Comparison of ENCODE assay signal across 1 cellular context in the genomic region with DNA sequence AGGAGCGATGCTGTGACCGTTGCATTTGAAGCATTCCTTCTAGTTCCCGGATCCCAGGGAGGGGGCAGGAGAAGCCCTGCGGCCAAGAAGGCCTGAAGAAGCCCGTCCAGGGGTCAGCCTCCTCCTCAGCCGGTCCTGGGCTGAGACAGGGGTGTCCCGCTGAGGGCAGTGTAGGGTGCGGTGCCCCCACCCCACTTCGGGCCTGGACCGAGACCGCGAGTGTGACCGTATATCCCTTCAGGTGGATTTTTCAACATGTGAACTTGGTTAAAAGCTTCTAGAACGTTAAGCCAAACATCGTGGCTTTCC.
TF ChIP-seq lines count a peak whose summit lies in the region.

No MANE protein-coding gene starts in this region.

TF ChIP-seq in GM23338, 12 proteins besides CTCF, POLR2A, EP300 and RAD21 (continued from another document):
- TF ChIP-seq, protein P1, sequence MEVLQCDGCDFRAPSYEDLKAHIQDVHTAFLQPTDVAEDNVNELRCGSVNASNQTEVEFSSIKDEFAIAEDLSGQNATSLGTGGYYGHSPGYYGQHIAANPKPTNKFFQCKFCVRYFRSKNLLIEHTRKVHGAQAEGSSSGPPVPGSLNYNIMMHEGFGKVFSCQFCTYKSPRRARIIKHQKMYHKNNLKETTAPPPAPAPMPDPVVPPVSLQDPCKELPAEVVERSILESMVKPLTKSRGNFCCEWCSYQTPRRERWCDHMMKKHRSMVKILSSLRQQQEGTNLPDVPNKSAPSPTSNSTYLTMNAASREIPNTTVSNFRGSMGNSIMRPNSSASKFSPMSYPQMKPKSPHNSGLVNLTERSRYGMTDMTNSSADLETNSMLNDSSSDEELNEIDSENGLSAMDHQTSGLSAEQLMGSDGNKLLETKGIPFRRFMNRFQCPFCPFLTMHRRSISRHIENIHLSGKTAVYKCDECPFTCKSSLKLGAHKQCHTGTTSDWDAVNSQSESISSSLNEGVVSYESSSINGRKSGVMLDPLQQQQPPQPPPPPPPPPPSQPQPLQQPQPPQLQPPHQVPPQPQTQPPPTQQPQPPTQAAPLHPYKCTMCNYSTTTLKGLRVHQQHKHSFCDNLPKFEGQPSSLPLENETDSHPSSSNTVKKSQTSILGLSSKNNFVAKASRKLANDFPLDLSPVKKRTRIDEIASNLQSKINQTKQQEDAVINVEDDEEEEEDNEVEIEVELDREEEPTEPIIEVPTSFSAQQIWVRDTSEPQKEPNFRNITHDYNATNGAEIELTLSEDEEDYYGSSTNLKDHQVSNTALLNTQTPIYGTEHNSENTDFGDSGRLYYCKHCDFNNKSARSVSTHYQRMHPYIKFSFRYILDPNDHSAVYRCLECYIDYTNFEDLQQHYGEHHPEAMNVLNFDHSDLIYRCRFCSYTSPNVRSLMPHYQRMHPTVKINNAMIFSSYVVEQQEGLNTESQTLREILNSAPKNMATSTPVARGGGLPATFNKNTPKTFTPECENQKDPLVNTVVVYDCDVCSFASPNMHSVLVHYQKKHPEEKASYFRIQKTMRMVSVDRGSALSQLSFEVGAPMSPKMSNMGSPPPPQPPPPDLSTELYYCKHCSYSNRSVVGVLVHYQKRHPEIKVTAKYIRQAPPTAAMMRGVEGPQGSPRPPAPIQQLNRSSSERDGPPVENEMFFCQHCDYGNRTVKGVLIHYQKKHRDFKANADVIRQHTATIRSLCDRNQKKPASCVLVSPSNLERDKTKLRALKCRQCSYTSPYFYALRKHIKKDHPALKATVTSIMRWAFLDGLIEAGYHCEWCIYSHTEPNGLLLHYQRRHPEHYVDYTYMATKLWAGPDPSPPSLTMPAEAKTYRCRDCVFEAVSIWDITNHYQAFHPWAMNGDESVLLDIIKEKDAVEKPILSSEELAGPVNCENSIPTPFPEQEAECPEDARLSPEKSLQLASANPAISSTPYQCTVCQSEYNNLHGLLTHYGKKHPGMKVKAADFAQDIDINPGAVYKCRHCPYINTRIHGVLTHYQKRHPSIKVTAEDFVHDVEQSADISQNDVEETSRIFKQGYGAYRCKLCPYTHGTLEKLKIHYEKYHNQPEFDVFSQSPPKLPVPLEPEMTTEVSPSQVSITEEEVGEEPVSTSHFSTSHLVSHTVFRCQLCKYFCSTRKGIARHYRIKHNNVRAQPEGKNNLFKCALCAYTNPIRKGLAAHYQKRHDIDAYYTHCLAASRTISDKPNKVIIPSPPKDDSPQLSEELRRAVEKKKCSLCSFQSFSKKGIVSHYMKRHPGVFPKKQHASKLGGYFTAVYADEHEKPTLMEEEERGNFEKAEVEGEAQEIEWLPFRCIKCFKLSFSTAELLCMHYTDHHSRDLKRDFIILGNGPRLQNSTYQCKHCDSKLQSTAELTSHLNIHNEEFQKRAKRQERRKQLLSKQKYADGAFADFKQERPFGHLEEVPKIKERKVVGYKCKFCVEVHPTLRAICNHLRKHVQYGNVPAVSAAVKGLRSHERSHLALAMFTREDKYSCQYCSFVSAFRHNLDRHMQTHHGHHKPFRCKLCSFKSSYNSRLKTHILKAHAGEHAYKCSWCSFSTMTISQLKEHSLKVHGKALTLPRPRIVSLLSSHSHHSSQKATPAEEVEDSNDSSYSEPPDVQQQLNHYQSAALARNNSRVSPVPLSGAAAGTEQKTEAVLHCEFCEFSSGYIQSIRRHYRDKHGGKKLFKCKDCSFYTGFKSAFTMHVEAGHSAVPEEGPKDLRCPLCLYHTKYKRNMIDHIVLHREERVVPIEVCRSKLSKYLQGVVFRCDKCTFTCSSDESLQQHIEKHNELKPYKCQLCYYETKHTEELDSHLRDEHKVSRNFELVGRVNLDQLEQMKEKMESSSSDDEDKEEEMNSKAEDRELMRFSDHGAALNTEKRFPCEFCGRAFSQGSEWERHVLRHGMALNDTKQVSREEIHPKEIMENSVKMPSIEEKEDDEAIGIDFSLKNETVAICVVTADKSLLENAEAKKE (CRISPR knock-in tag; IDR thresholded peaks at IDR 0.05), result no peak
- TF ChIP-seq NANOG (IDR thresholded peaks at IDR 0.05; ENCODE audit: borderline replicate concordance), result no peak
